Comparison of ENCODE assay signal across 8 cellular contexts in genomic region chr17:74923538-74924249, GRCh38. TPM values are rescaled to one million over a fixed set of nuclear protein-coding genes. Genes with fewer than 3 reads are reported as not detected.
DNase-seq lines count a peak whose midpoint lies in the region; ATAC-seq lines count a peak whose summit lies in the region.

No MANE protein-coding gene starts in this region.

- no peak overlapping the region for H2AK5ac ChIP-seq in mesenchymal stem cell (ENCODE audit: low read length, severe bottlenecking)

- H2BK12ac ChIP-seq in mesenchymal stem cell (ENCODE audit: low read length in 2 of 2): no peak overlapping the region

- DNase-seq in DMS 273 (lab: John Stamatoyannopoulos, UW; ENCODE audit: unreplicated experiment): peak; percentile 79
- DNase-seq in DMS 273 treated with DMSO at 0.1 percent for 48 hours (lab: John Stamatoyannopoulos, UW): no peak
- DNase-seq in NCI-H2196 treated with DMSO at 0.1 percent for 48 hours (lab: John Stamatoyannopoulos, UW; ENCODE audit: unreplicated experiment): peak; percentile 21
- DNase-seq in activated CD8-positive, alpha-beta memory T cell treated with anti-CD3 and anti-CD28 coated beads for 1 hour (ENCODE audit: extremely low read depth in 1 of 2, low read depth in 1 of 2): peak; percentile 22 to 67
- peak; percentile 53 for DNase-seq in effector CD8-positive, alpha-beta T cell (lab: John Stamatoyannopoulos, UW)
- DNase-seq in mesenchymal stem cell: peak; percentile 22
- DNase-seq in stimulated activated CD8-positive, alpha-beta memory T cell treated with anti-CD3 and anti-CD28 coated beads, Interleukin-2, amount 100 ng/mL, for 48 hours (ENCODE audit: low read depth in 2 of 2): peak; percentile 70 to 73

- H3K4ac ChIP-seq in mesenchymal stem cell (ENCODE audit: low read depth in 1 of 2, low read length in 2 of 2): no peak overlapping the region

- H3K79me1 ChIP-seq in mesenchymal stem cell (replicated peaks; ENCODE audit: low read length, poor library complexity, severe bottlenecking): no peaks in the 10 kb centered on the region

- H4K8ac ChIP-seq in mesenchymal stem cell (ENCODE audit: low read length): no peak overlapping the region

- WGBS in mesenchymal stem cell: 13% methylated on average over 57 of the region's 59 CpGs

- H4K91ac ChIP-seq in mesenchymal stem cell (ENCODE audit: low read length): no peak overlapping the region

- H3K18ac ChIP-seq in mesenchymal stem cell (ENCODE audit: low read depth in 1 of 2, low read length in 2 of 2): no peak overlapping the region

- H3K4me3 ChIP-seq in mesenchymal stem cell (ENCODE audit: insufficient read depth in 1 of 2, low read depth in 1 of 2, low read length in 2 of 2): no peak overlapping the region

- H2AFZ ChIP-seq in mesenchymal stem cell (ENCODE audit: low read depth, low read length): no peak overlapping the region

- no peak overlapping the region for H3K27ac ChIP-seq in mesenchymal stem cell (ENCODE audit: low read length, poor library complexity, severe bottlenecking)

- H2BK15ac ChIP-seq in mesenchymal stem cell (ENCODE audit: low read depth, poor library complexity, severe bottlenecking): no peak overlapping the region

- no peak overlapping the region for H3K14ac ChIP-seq in mesenchymal stem cell (ENCODE audit: low read length in 2 of 2)

- no peaks in the 10 kb centered on the region for H3K9me3 ChIP-seq in mesenchymal stem cell (ENCODE audit: control insufficient read depth, low read length)

- peak overlapping the region; percentile 14 for H3K4me2 ChIP-seq in mesenchymal stem cell (ENCODE audit: low read length, poor library complexity, severe bottlenecking)

- no peak overlapping the region for H2BK120ac ChIP-seq in mesenchymal stem cell (ENCODE audit: low read depth, low read length)

- peaks cover 80 to 89% of the 10 kb centered on the region in 2 experiments for H3K27me3 ChIP-seq in mesenchymal stem cell (ENCODE audit: control insufficient read depth in 1 of 2, insufficient read depth in 1 of 2, low read length in 2 of 2)

- H2BK5ac ChIP-seq in mesenchymal stem cell (ENCODE audit: low read depth, low read length, poor library complexity, severe bottlenecking): no peak overlapping the region

- H3K36me3 ChIP-seq in mesenchymal stem cell (ENCODE audit: control insufficient read depth in 1 of 2, insufficient read depth in 2 of 2, low read depth in 1 of 2, low read length in 2 of 2): no peaks in the 10 kb centered on the region

- H3K23ac ChIP-seq in mesenchymal stem cell (ENCODE audit: low read length in 2 of 2): no peak overlapping the region

- H3K4me1 ChIP-seq in mesenchymal stem cell (ENCODE audit: control insufficient read depth, insufficient read depth, low read depth, low read length): peaks cover 19% of the 10 kb centered on the region

- no peak overlapping the region for H3K9ac ChIP-seq in mesenchymal stem cell (ENCODE audit: low read length)

- no peak for ATAC-seq in GM19324 (IDR thresholded peaks at IDR 0.05; ENCODE audit: low FRiP score, unreplicated experiment)

RNA-seq across cellular contexts. Expression of gene OTOP2, which starts 0.4 kb away (rescaled TPM):
- not detected for polyA plus RNA-seq in mesenchymal stem cell (2013, experiment 1 of 2)
- polyA plus RNA-seq in mesenchymal stem cell (2013, experiment 2 of 2): not detected

RNA-seq across cellular contexts. Expression of gene USH1G, which starts 0.6 kb away (rescaled TPM):
- not detected for polyA plus RNA-seq in mesenchymal stem cell (2013, experiment 1 of 2)
- not detected for polyA plus RNA-seq in mesenchymal stem cell (2013, experiment 2 of 2)

RNA-seq across cellular contexts. Expression of gene OTOP3, which starts 12.0 kb away (rescaled TPM):
- not detected for polyA plus RNA-seq in mesenchymal stem cell (2013, experiment 1 of 2)
- not detected for polyA plus RNA-seq in mesenchymal stem cell (2013, experiment 2 of 2)

RNA-seq across cellular contexts. Expression of gene FADS6, which starts 30.3 kb away (rescaled TPM):
- polyA plus RNA-seq in mesenchymal stem cell (2013, experiment 1 of 2): not detected
- not detected for polyA plus RNA-seq in mesenchymal stem cell (2013, experiment 2 of 2)

RNA-seq across cellular contexts. Expression of gene HID1, which starts 48.9 kb away (rescaled TPM):
- polyA plus RNA-seq in mesenchymal stem cell (2013, experiment 1 of 2): 1.4 TPM
- polyA plus RNA-seq in mesenchymal stem cell (2013, experiment 2 of 2): 1.5 TPM
